In genomic region chr2:150585221-150585971, GRCh38 we compare ENCODE assay signal across 15 cellular contexts.
"Had no signal": no experiment of that assay in that cellular context is flagged by ENCODE, and none has a peak within 500 bp of the region (broad histone marks: within the 10 kb centered on the region; RNA-seq: fewer than 3 reads in every experiment).

No MANE protein-coding gene starts in this region.

- H3K9me3 Mint-ChIP-seq: activated naive CD4-positive, alpha-beta T cell treated with anti-CD3 and anti-CD28 coated beads, Interleukin-2, amount 50 U/mL, for 72 hours; effector memory CD8-positive, alpha-beta T cell; natural killer cell treated with Interleukin-12 subunit alpha and Interleukin-12 subunit beta and Interleukin-15 and Interleukin-18, amount 100 ng/mL, for 72 hours had no signal

- H3K4me1 Mint-ChIP-seq: activated CD4-positive, alpha-beta T cell treated with anti-CD3 and anti-CD28 coated beads for 36 hours; stimulated activated naive B cell treated with anti-CD40 and anti-IgM and Interleukin-4, amounts not matched to agents 10 μg/mL and 1 μg/mL and 100 μg/mL, for 72 hours; T-helper 17 cell had no signal

- H3K4me3 Mint-ChIP-seq: activated CD4-positive, alpha-beta T cell treated with anti-CD3 and anti-CD28 coated beads for 36 hours; effector memory CD8-positive, alpha-beta T cell; natural killer cell treated with Interleukin-12 subunit alpha and Interleukin-12 subunit beta and Interleukin-15 and Interleukin-18, amount 100 ng/mL, for 72 hours; stimulated activated naive B cell treated with anti-CD40 and anti-IgM and Interleukin-4, amounts not matched to agents 10 μg/mL and 1 μg/mL and 100 μg/mL, for 72 hours; T-helper 17 cell had no signal

- DNase-seq: activated CD4-positive, alpha-beta T cell treated with anti-CD3 and anti-CD28 coated beads for 36 hours; activated CD4-positive, alpha-beta T cell treated with anti-CD3 and anti-CD28 coated beads, Interleukin-2, amount 50 U/mL, for 48 hours; activated gamma-delta T cell treated with Interleukin-2 at 50 U/mL for 16 hours; adrenal gland; effector memory CD8-positive, alpha-beta T cell; head of caudate nucleus; lower lobe of right lung; stimulated activated CD4-positive, alpha-beta T cell treated with anti-CD3 and anti-CD28 coated beads, Interleukin-4, amount 100 ng/mL, for 4 hours; stimulated activated naive B cell treated with anti-CD40 and anti-IgM and Interleukin-4, amounts not matched to agents 10 μg/mL and 1 μg/mL and 100 μg/mL, for 72 hours; T-helper 17 cell; upper lobe of left lung had no signal

- H3K27ac Mint-ChIP-seq: activated CD4-positive, alpha-beta T cell treated with anti-CD3 and anti-CD28 coated beads for 36 hours; activated naive CD4-positive, alpha-beta T cell treated with anti-CD3 and anti-CD28 coated beads, Interleukin-2, amount 50 U/mL, for 72 hours; effector memory CD8-positive, alpha-beta T cell; natural killer cell treated with Interleukin-12 subunit alpha and Interleukin-12 subunit beta and Interleukin-15 and Interleukin-18, amount 100 ng/mL, for 72 hours; stimulated activated naive B cell treated with anti-CD40 and anti-IgM and Interleukin-4, amounts not matched to agents 10 μg/mL and 1 μg/mL and 100 μg/mL, for 72 hours; T-helper 17 cell had no signal

- H3K27me3 ChIP-seq: adrenal gland, upper lobe of left lung had no signal

- H3K4me3 ChIP-seq: adrenal gland, lower lobe of right lung, thoracic aorta, upper lobe of left lung had no signal

- H3K36me3 ChIP-seq: adrenal gland, lower lobe of right lung, thoracic aorta, upper lobe of left lung had no signal

- H3K36me3 Mint-ChIP-seq: activated naive CD4-positive, alpha-beta T cell treated with anti-CD3 and anti-CD28 coated beads, Interleukin-2, amount 50 U/mL, for 72 hours; natural killer cell treated with Interleukin-12 subunit alpha and Interleukin-12 subunit beta and Interleukin-15 and Interleukin-18, amount 100 ng/mL, for 72 hours; stimulated activated naive B cell treated with anti-CD40 and anti-IgM and Interleukin-4, amounts not matched to agents 10 μg/mL and 1 μg/mL and 100 μg/mL, for 72 hours had no signal

- H3K27me3 Mint-ChIP-seq: activated CD4-positive, alpha-beta T cell treated with anti-CD3 and anti-CD28 coated beads for 36 hours; effector memory CD8-positive, alpha-beta T cell; natural killer cell treated with Interleukin-12 subunit alpha and Interleukin-12 subunit beta and Interleukin-15 and Interleukin-18, amount 100 ng/mL, for 72 hours; stimulated activated naive B cell treated with anti-CD40 and anti-IgM and Interleukin-4, amounts not matched to agents 10 μg/mL and 1 μg/mL and 100 μg/mL, for 72 hours; T-helper 17 cell had no signal

- H3K27ac ChIP-seq: lower lobe of right lung, thoracic aorta had no signal

- H3K9me3 ChIP-seq: adrenal gland, lower lobe of right lung, thoracic aorta, upper lobe of left lung had no signal

- ATAC-seq: activated CD4-positive, alpha-beta T cell treated with anti-CD3 and anti-CD28 coated beads for 36 hours; activated naive CD4-positive, alpha-beta T cell treated with anti-CD3 and anti-CD28 coated beads, Interleukin-2, amount 50 U/mL, for 72 hours; effector memory CD8-positive, alpha-beta T cell; lower lobe of right lung; natural killer cell treated with Interleukin-12 subunit alpha and Interleukin-12 subunit beta and Interleukin-15 and Interleukin-18, amount 100 ng/mL, for 72 hours; sciatic nerve; stimulated activated naive B cell treated with anti-CD40 and anti-IgM and Interleukin-4, amounts not matched to agents 10 μg/mL and 1 μg/mL and 100 μg/mL, for 72 hours; T-helper 17 cell had no signal
